In the genomic region with DNA sequence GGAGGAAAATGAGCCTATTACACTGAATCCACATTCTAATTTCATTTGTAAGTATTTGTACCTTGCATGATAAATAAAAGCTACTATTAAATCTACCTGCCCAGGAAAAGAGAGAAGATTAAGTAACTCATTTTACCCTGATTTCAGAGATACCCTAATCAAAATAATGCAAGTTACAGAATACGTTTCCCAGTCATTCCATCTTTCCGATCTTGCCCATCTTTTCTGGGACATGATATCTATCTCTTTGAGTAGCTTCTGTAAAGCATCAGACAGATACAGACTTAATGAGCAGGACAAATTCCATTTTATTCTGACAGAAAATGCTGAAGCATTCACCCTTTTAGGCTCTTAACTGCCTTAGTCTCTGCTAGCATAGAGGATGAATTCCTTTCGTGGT, we compare ENCODE assay signal across 34 cellular contexts.
"Had no signal": no experiment of that assay in that cellular context is flagged by ENCODE, and none has a peak within 500 bp of the region (broad histone marks: within the 10 kb centered on the region; RNA-seq: fewer than 3 reads in every experiment).

No MANE protein-coding gene starts in this region.

- H3K27me3 ChIP-seq: MG63 had no signal

- H3K27ac ChIP-seq: KMS-11 had no signal

- H3K9me3 ChIP-seq: MG63 had no signal

- H3K36me3 ChIP-seq: MG63 had no signal

- H3K9ac ChIP-seq: KMS-11 had no signal

- H3K4me3 ChIP-seq: MG63 had no signal

- H3K4me2 ChIP-seq: KMS-11 had no signal

- DNase-seq: Karpas-422, Kasumi-1, MG63, MM.1S, MV-4-11, NCI-H1048, NCI-H1092, NCI-H1092 treated with DMSO at 0.1 percent for 48 hours, NCI-H1105, NCI-H1105 treated with DMSO at 0.1 percent for 48 hours, NCI-H1417, NCI-H1417 treated with DMSO at 0.1 percent for 48 hours, NCI-H1436, NCI-H1436 treated with DMSO at 0.1 percent for 48 hours, NCI-H146, NCI-H1694, NCI-H1694 treated with DMSO at 0.1 percent for 48 hours, NCI-H187, NCI-H187 treated with DMSO at 0.1 percent for 48 hours, NCI-H1930, NCI-H2029, NCI-H2029 treated with DMSO at 0.1 percent for 48 hours, NCI-H2081, NCI-H2081 treated with DMSO at 0.1 percent for 48 hours, NCI-H2107, NCI-H2171, NCI-H2171 treated with DMSO at 0.1 percent for 48 hours, NCI-H2227 treated with DMSO at 0.1 percent for 48 hours, NCI-H226, NCI-H345, NCI-H446, NCI-H510A, NCI-H510A treated with DMSO at 0.1 percent for 48 hours had no signal
